20 cellular contexts compared by ENCODE assay signal in genomic region chr10:17065273-17065672, GRCh38.
"Had no signal": no experiment of that assay in that cellular context is flagged by ENCODE, and none has a peak within 500 bp of the region (broad histone marks: within the 10 kb centered on the region; RNA-seq: fewer than 3 reads in every experiment).

No MANE protein-coding gene starts in this region.

- FAIRE-seq: HTR-8/SVneo had no signal

- H3K27me3 ChIP-seq: MG63 had no signal

- DNase-seq: Karpas-422, KG1, MG63, NCI-H1092, NCI-H1105 treated with DMSO at 0.1 percent for 48 hours, NCI-H1417 treated with DMSO at 0.1 percent for 48 hours, NCI-H146, NCI-H1694 treated with DMSO at 0.1 percent for 48 hours, NCI-H1930, NCI-H2081 treated with DMSO at 0.1 percent for 48 hours, NCI-H2171, NCI-H226, NCI-H446, NCI-H510A, NCI-H524 treated with DMSO at 0.1 percent for 48 hours, NCI-H69, NCI-H774, SHP77 had no signal

- H3K4me3 ChIP-seq: MG63 had no signal

- H3K27ac ChIP-seq: RWPE1 had no signal

- H3K36me3 ChIP-seq: MG63 had no signal
